In the genomic region with DNA sequence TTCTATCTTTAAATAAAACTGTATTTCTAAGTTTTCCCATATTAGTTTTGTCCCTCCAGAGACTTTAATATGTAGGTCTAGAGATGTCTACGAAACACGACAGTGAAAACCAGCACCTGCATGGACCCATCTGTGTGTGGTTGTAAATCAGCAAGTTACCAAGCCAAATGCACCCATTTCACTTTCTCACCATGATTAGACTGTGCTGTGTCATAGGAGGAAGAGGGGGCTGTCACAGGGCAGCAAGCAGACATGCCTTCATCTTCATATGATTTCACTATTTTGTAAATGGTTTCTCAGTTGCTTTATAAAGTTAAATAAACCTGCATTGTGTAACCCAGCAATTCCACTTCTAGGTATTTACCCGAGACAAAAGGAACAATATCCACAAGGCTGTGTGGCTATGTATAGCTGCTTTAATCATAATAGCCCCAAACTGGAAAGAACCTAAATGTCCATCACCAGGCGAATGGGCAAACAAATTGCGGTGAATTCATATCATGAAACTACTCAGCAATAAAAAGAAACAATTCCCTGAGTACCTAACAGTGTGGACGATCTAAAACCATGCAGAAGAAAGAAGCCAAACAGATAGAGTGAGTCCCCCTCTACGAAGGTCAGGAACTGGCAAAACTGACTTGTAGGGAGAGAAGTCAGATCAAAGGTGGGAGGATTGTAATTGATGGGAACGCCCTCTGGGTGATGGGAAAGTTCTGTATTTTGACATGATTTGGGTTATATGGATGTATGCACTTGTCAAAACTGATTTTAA, we compare ENCODE assay signal across 18 cellular contexts.
A peak's percentile ranks its signal among the peaks of the same experiment; 100 is the strongest.
DNase-seq lines count a peak whose midpoint lies in the region; ATAC-seq, FAIRE-seq and TF ChIP-seq lines count a peak whose summit lies in the region.
"Had no signal": no experiment of that assay in that cellular context is flagged by ENCODE, and none has a peak within 500 bp of the region (broad histone marks: within the 10 kb centered on the region; RNA-seq: fewer than 3 reads in every experiment).

No MANE protein-coding gene starts in this region.

- H3K9me3 ChIP-seq in right atrium auricular region (no peaks in the 10 kb centered on the region), astrocyte (ENCODE audit: insufficient read depth, low read depth, low read length) (no peaks in the 10 kb centered on the region)

- H3K4me3 Mint-ChIP-seq in astrocyte (ENCODE audit: unreplicated experiment): no peak overlapping the region
- no peak overlapping the region for H3K4me3 Mint-ChIP-seq in activated CD8-positive, alpha-beta T cell treated with anti-CD3 and anti-CD28 coated beads for 36 hours
- H3K4me3 Mint-ChIP-seq: B cell had no signal

- H3K4me2 ChIP-seq in astrocyte (ENCODE audit: low read length): no peak overlapping the region

- no peaks in the 10 kb centered on the region for H3K9me3 Mint-ChIP-seq in astrocyte (ENCODE audit: unreplicated experiment)
- H3K9me3 Mint-ChIP-seq in activated CD8-positive, alpha-beta T cell treated with anti-CD3 and anti-CD28 coated beads for 36 hours: no peaks in the 10 kb centered on the region

- H2AFZ ChIP-seq in astrocyte (ENCODE audit: low read depth, low read length): no peak overlapping the region

- no peaks in the 10 kb centered on the region for H3K79me2 ChIP-seq in astrocyte (ENCODE audit: insufficient read depth, low read length)

- no peaks in the 10 kb centered on the region for H3K27me3 ChIP-seq in right atrium auricular region
- H3K27me3 ChIP-seq in astrocyte (ENCODE audit: insufficient read depth, low read length): no peaks in the 10 kb centered on the region

- H3K4me1 Mint-ChIP-seq in astrocyte (ENCODE audit: low read depth, unreplicated experiment): peaks cover 25% of the 10 kb centered on the region
- no peaks in the 10 kb centered on the region for H3K4me1 Mint-ChIP-seq in activated CD8-positive, alpha-beta T cell treated with anti-CD3 and anti-CD28 coated beads for 36 hours (ENCODE audit: low read depth)
- H3K4me1 Mint-ChIP-seq: B cell had no signal

- H3K36me3 ChIP-seq in right atrium auricular region: no peaks in the 10 kb centered on the region
- no peaks in the 10 kb centered on the region for H3K36me3 ChIP-seq in astrocyte (ENCODE audit: insufficient read depth, low read length)

- ATAC-seq in left cardiac atrium: no peak
- peak; percentile 49 for ATAC-seq in HG02759 (IDR thresholded peaks at IDR 0.05; ENCODE audit: unreplicated experiment)
- ATAC-seq in GM21367 (IDR thresholded peaks at IDR 0.05; ENCODE audit: unreplicated experiment): no peak
- no peak for ATAC-seq in activated CD8-positive, alpha-beta T cell treated with anti-CD3 and anti-CD28 coated beads for 36 hours
- ATAC-seq in HG03520 (IDR thresholded peaks at IDR 0.05; ENCODE audit: unreplicated experiment): no peak
- no peak for ATAC-seq in HG02973 (IDR thresholded peaks at IDR 0.05; ENCODE audit: unreplicated experiment)

- H3K27ac Mint-ChIP-seq in astrocyte (ENCODE audit: unreplicated experiment): no peak overlapping the region
- no peak overlapping the region for H3K27ac Mint-ChIP-seq in activated CD8-positive, alpha-beta T cell treated with anti-CD3 and anti-CD28 coated beads for 36 hours
- H3K27ac Mint-ChIP-seq: B cell had no signal

- H3K27ac ChIP-seq in right atrium auricular region: no peak overlapping the region
- no peak overlapping the region for H3K27ac ChIP-seq in astrocyte (ENCODE audit: low read depth, low read length)

- H3K27me3 Mint-ChIP-seq in astrocyte (ENCODE audit: low read depth, unreplicated experiment): no peaks in the 10 kb centered on the region
- peaks cover 22% of the 10 kb centered on the region for H3K27me3 Mint-ChIP-seq in activated CD8-positive, alpha-beta T cell treated with anti-CD3 and anti-CD28 coated beads for 36 hours

- intact Hi-C loops in left cardiac atrium (cut with DNase I): loop anchor here in 1 of 2 donors (10.0 kb wide), 1 partner anchor 977 kb away; no protein-coding TSS in a partner anchor
- intact Hi-C loops in activated CD8-positive, alpha-beta T cell treated with anti-CD3 and anti-CD28 coated beads for 36 hours (cut with micrococcal nuclease): no loop called here

- H3K4me3 ChIP-seq in right atrium auricular region (no peak overlapping the region), astrocyte (ENCODE audit: insufficient read depth, low read depth, low read length) (no peak overlapping the region)

- TF ChIP-seq CTCF in right atrium auricular region (IDR thresholded peaks at IDR 0.05): no peak
- TF ChIP-seq CTCF in astrocyte (IDR thresholded peaks at IDR 0.05; ENCODE audit: insufficient read depth, low read depth, low read length): no peak
- TF ChIP-seq CTCF in activated CD8-positive, alpha-beta T cell treated with anti-CD3 and anti-CD28 coated beads for 36 hours (IDR thresholded peaks at IDR 0.05): no peak

- H3K4me1 ChIP-seq in right atrium auricular region (peaks cover 0 to 20% of the 10 kb centered on the region in 2 donors), astrocyte (ENCODE audit: insufficient read depth, low read length) (peaks cover 42% of the 10 kb centered on the region)

- POLR2A ChIA-PET in activated CD8-positive, alpha-beta T cell treated with anti-CD3 and anti-CD28 coated beads for 36 hours (lab: Charles Lee): no interaction called here

- no peak overlapping the region for H3K9ac ChIP-seq in astrocyte (ENCODE audit: low read length)

- H3K36me3 Mint-ChIP-seq in astrocyte (ENCODE audit: low read depth, unreplicated experiment): no peaks in the 10 kb centered on the region
- no peaks in the 10 kb centered on the region for H3K36me3 Mint-ChIP-seq in activated CD8-positive, alpha-beta T cell treated with anti-CD3 and anti-CD28 coated beads for 36 hours (ENCODE audit: low read depth)

- peak; percentile 18 for DNase-seq in right atrium auricular region (ENCODE audit: low spot score)
- DNase-seq in left cardiac atrium: no peak
- no peak for DNase-seq in astrocyte (ENCODE audit: low read depth)
- DNase-seq in activated CD8-positive, alpha-beta T cell treated with anti-CD3 and anti-CD28 coated beads for 36 hours: no peak
- DNase-seq: 8988T, DMS79 treated with DMSO at 0.1 percent for 48 hours, KBM-7, NCI-H1694 treated with DMSO at 0.1 percent for 48 hours, NCI-H510A, NCI-H748 treated with DMSO at 0.1 percent for 48 hours, Right ventricle myocardium superior, SW 1271 had no signal

- H4K20me1 ChIP-seq in astrocyte (ENCODE audit: insufficient read depth, low read length): no peaks in the 10 kb centered on the region

- CTCF ChIA-PET in activated CD8-positive, alpha-beta T cell treated with anti-CD3 and anti-CD28 coated beads for 36 hours (lab: Charles Lee): no interaction called here

- FAIRE-seq in astrocyte (lab: Jason Lieb, UNC): peak; percentile 54
- FAIRE-seq: H1 had no signal
